In genomic region chr9:73152953-73153352, GRCh38 we compare ENCODE assay signal across 8 cellular contexts. TPM values are rescaled to one million over a fixed set of nuclear protein-coding genes. Genes with fewer than 3 reads are reported as not detected.
DNase-seq lines count a peak whose midpoint lies in the region; ATAC-seq and TF ChIP-seq lines count a peak whose summit lies in the region.

No MANE protein-coding gene starts in this region.

- intact Hi-C loops in left lung (cut with DNase I) = no loop called here

- TF ChIP-seq CTCF in left lung (IDR thresholded peaks at IDR 0.05) (no peak), endodermal cell (conservative IDR thresholded peaks at IDR 0.05) (no peak)

- H3K4me1 Mint-ChIP-seq in activated CD4-positive, alpha-beta T cell treated with anti-CD3 and anti-CD28 coated beads, Interleukin-2, amount 10 ng/mL, durations not matched to agents 7 days and 5 days = peaks cover 79% of the 10 kb centered on the region
- peaks cover 83% of the 10 kb centered on the region for H3K4me1 Mint-ChIP-seq in activated CD8-positive, alpha-beta T cell treated with anti-CD3 and anti-CD28 coated beads, Interleukin-2, amount 10 ng/mL, durations not matched to agents 7 days and 5 days (ENCODE audit: low read depth)
- peaks cover 15% of the 10 kb centered on the region for H3K4me1 Mint-ChIP-seq in endodermal cell

- peak overlapping the region; percentile 88 for H3K27ac Mint-ChIP-seq in activated CD4-positive, alpha-beta T cell treated with anti-CD3 and anti-CD28 coated beads, Interleukin-2, amount 10 ng/mL, durations not matched to agents 7 days and 5 days
- H3K27ac Mint-ChIP-seq in activated CD8-positive, alpha-beta T cell treated with anti-CD3 and anti-CD28 coated beads, Interleukin-2, amount 10 ng/mL, durations not matched to agents 7 days and 5 days = peak overlapping the region; percentile 83
- no peak overlapping the region for H3K27ac Mint-ChIP-seq in endodermal cell

- CTCF ChIA-PET in activated CD4-positive, alpha-beta T cell treated with anti-CD3 and anti-CD28 coated beads, Interleukin-2, amount 10 ng/mL, durations not matched to agents 7 days and 5 days (lab: Charles Lee) = interaction anchor here (0.8 to 1.4 kb wide), 7 partner anchors 17 to 45 kb away, joined by 3 to 6 read pairs (median 3); no protein-coding TSS in a partner anchor
- CTCF ChIA-PET in activated CD8-positive, alpha-beta T cell treated with anti-CD3 and anti-CD28 coated beads, Interleukin-2, amount 10 ng/mL, durations not matched to agents 7 days and 5 days (lab: Charles Lee) = interaction anchor here (0.9 to 2.7 kb wide), 9 partner anchors 12 to 45 kb away, joined by 3 to 14 read pairs (median 5); no protein-coding TSS in a partner anchor

- H3K4me1 ChIP-seq in left lung (peaks cover 52 to 80% of the 10 kb centered on the region in 2 donors), endodermal cell (ENCODE audit: control insufficient read depth, insufficient read depth, low read length) (no peaks in the 10 kb centered on the region)

- H3K27ac ChIP-seq in left lung (peak overlapping the region; percentile 86 to 93), endodermal cell (ENCODE audit: low read depth, low read length) (no peak overlapping the region)

- H3K27me3 ChIP-seq in left lung = no peaks in the 10 kb centered on the region
- no peaks in the 10 kb centered on the region for H3K27me3 ChIP-seq in endodermal cell (ENCODE audit: control insufficient read depth, insufficient read depth, low read length, poor library complexity, severe bottlenecking)

- peaks cover 22% of the 10 kb centered on the region for H3K36me3 Mint-ChIP-seq in activated CD4-positive, alpha-beta T cell treated with anti-CD3 and anti-CD28 coated beads, Interleukin-2, amount 10 ng/mL, durations not matched to agents 7 days and 5 days (ENCODE audit: low read depth)
- peaks cover 24% of the 10 kb centered on the region for H3K36me3 Mint-ChIP-seq in activated CD8-positive, alpha-beta T cell treated with anti-CD3 and anti-CD28 coated beads, Interleukin-2, amount 10 ng/mL, durations not matched to agents 7 days and 5 days (ENCODE audit: low read depth)
- H3K36me3 Mint-ChIP-seq in endodermal cell (ENCODE audit: low read depth) = no peaks in the 10 kb centered on the region

- peak overlapping the region; percentile 45 to 49 for H3K4me3 ChIP-seq in left lung
- no peak overlapping the region for H3K4me3 ChIP-seq in endodermal cell (ENCODE audit: low read length)

- DNase-seq in activated CD4-positive, alpha-beta T cell treated with anti-CD3 and anti-CD28 coated beads, Interleukin-2, amount 10 ng/mL, durations not matched to agents 7 days and 5 days = peak; percentile 21
- no peak for DNase-seq in activated CD4-positive, alpha-beta T cell treated with anti-CD3 and anti-CD28 coated beads for 1 hour
- no peak for DNase-seq in activated CD8-positive, alpha-beta T cell treated with anti-CD3 and anti-CD28 coated beads, Interleukin-2, amount 10 ng/mL, durations not matched to agents 7 days and 5 days
- DNase-seq in left lung = no peak
- DNase-seq in endodermal cell = no peak
- DNase-seq in GM19238 (ENCODE audit: insufficient read length, low spot score) = no peak
- DNase-seq in NCI-H1417 treated with DMSO at 0.1 percent for 48 hours (lab: John Stamatoyannopoulos, UW) = no peak

- no peak overlapping the region for H3K9ac ChIP-seq in endodermal cell (ENCODE audit: extremely low read depth, low read length, poor library complexity, severe bottlenecking)

- no peaks in the 10 kb centered on the region for H3K9me3 Mint-ChIP-seq in activated CD4-positive, alpha-beta T cell treated with anti-CD3 and anti-CD28 coated beads, Interleukin-2, amount 10 ng/mL, durations not matched to agents 7 days and 5 days
- no peaks in the 10 kb centered on the region for H3K9me3 Mint-ChIP-seq in activated CD8-positive, alpha-beta T cell treated with anti-CD3 and anti-CD28 coated beads, Interleukin-2, amount 10 ng/mL, durations not matched to agents 7 days and 5 days (ENCODE audit: insufficient read depth)
- H3K9me3 Mint-ChIP-seq in endodermal cell = no peaks in the 10 kb centered on the region

- peak overlapping the region; percentile 84 for H3K4me3 Mint-ChIP-seq in activated CD4-positive, alpha-beta T cell treated with anti-CD3 and anti-CD28 coated beads, Interleukin-2, amount 10 ng/mL, durations not matched to agents 7 days and 5 days
- H3K4me3 Mint-ChIP-seq in activated CD8-positive, alpha-beta T cell treated with anti-CD3 and anti-CD28 coated beads, Interleukin-2, amount 10 ng/mL, durations not matched to agents 7 days and 5 days = peak overlapping the region; percentile 88
- no peak overlapping the region for H3K4me3 Mint-ChIP-seq in endodermal cell

- ATAC-seq in HG03103 (IDR thresholded peaks at IDR 0.05; ENCODE audit: low read depth, unreplicated experiment) = peak; percentile 62
- peak; percentile 16 for ATAC-seq in activated CD8-positive, alpha-beta T cell treated with anti-CD3 and anti-CD28 coated beads, Interleukin-2, amount 10 ng/mL, durations not matched to agents 7 days and 5 days
- ATAC-seq in left lung = peak; percentile 34

- peaks cover 0 to 7% of the 10 kb centered on the region in 2 donors for H3K36me3 ChIP-seq in left lung
- no peaks in the 10 kb centered on the region for H3K36me3 ChIP-seq in endodermal cell (ENCODE audit: control insufficient read depth, insufficient read depth, low read length)

- no peaks in the 10 kb centered on the region for H3K9me3 ChIP-seq in left lung
- no peaks in the 10 kb centered on the region for H3K9me3 ChIP-seq in endodermal cell (ENCODE audit: control insufficient read depth, low read length)

- no peaks in the 10 kb centered on the region for H3K27me3 Mint-ChIP-seq in activated CD4-positive, alpha-beta T cell treated with anti-CD3 and anti-CD28 coated beads, Interleukin-2, amount 10 ng/mL, durations not matched to agents 7 days and 5 days
- H3K27me3 Mint-ChIP-seq in activated CD8-positive, alpha-beta T cell treated with anti-CD3 and anti-CD28 coated beads, Interleukin-2, amount 10 ng/mL, durations not matched to agents 7 days and 5 days (ENCODE audit: low read depth) = no peaks in the 10 kb centered on the region
- no peaks in the 10 kb centered on the region for H3K27me3 Mint-ChIP-seq in endodermal cell (ENCODE audit: insufficient read depth)

- POLR2A ChIA-PET in activated CD4-positive, alpha-beta T cell treated with anti-CD3 and anti-CD28 coated beads, Interleukin-2, amount 10 ng/mL, durations not matched to agents 7 days and 5 days (lab: Charles Lee) = no interaction called here
- POLR2A ChIA-PET in activated CD8-positive, alpha-beta T cell treated with anti-CD3 and anti-CD28 coated beads, Interleukin-2, amount 10 ng/mL, durations not matched to agents 7 days and 5 days (lab: Charles Lee) = interaction anchor here (1.3 to 2.7 kb wide), 2 partner anchors 20 to 788 kb away, joined by 4 to 11 read pairs; partner anchors contain the start of gene ZFAND5

- WGBS in endodermal cell (ENCODE audit: insufficient coverage in 1 of 2, insufficient read length in 1 of 2), 2 experiments = 84 to 100% methylated on average over 1 to 2 of the region's 2 CpGs

RNA-seq across cellular contexts. Expression of gene ANXA1, which starts 1.3 kb away (rescaled TPM):
- 100 to 1,000 TPM; 106 to 116 TPM for total RNA-seq in activated CD4-positive, alpha-beta T cell treated with anti-CD3 and anti-CD28 coated beads, Interleukin-2, amount 10 ng/mL, durations not matched to agents 7 days and 5 days
- total RNA-seq in activated CD8-positive, alpha-beta T cell treated with anti-CD3 and anti-CD28 coated beads, Interleukin-2, amount 10 ng/mL, durations not matched to agents 7 days and 5 days = 10 to 100 TPM; 88.2 to 90.8 TPM
- total RNA-seq in left lung (100 to 1,000 TPM; 387 to 563 TPM), endodermal cell (1 to 10 TPM in 1 of 2 donors, under 1 TPM in 1; 0.82 to 8.9 TPM)
- polyA plus RNA-seq in endodermal cell (2013, experiment 1 of 2) = 23.5 TPM
- polyA plus RNA-seq in endodermal cell (2013, experiment 2 of 2) = 37.4 TPM

Comparison
In these comparisons a context has a peak if more than half of its experiments do, and no peak if none do; other contexts are left out.
1. RNA of gene ANXA1, which starts 1.3 kb away (total RNA-seq): 387 to 563 TPM in left lung, 106 to 116 TPM in activated CD4-positive, alpha-beta T cell treated with anti-CD3 and anti-CD28 coated beads, Interleukin-2, amount 10 ng/mL, durations not matched to agents 7 days and 5 days and 88.2 to 90.8 TPM in activated CD8-positive, alpha-beta T cell treated with anti-CD3 and anti-CD28 coated beads, Interleukin-2, amount 10 ng/mL, durations not matched to agents 7 days and 5 days; 0.82 to 8.9 TPM in endodermal cell; every median in the first group is over 4 times any median in the second.
2. Peak in every context shown above with its lines, with median percentiles within 50 percentile points of each other: ATAC-seq.